In genomic region chr2:8457620-8458255, GRCh38 we compare ENCODE assay signal across 12 cellular contexts.
A peak's percentile ranks its signal among the peaks of the same experiment; 100 is the strongest.
DNase-seq lines count a peak whose midpoint lies in the region; ATAC-seq and TF ChIP-seq lines count a peak whose summit lies in the region.
"Had no signal": no experiment of that assay in that cellular context is flagged by ENCODE, and none has a peak within 500 bp of the region (broad histone marks: within the 10 kb centered on the region; RNA-seq: fewer than 3 reads in every experiment).

No MANE protein-coding gene starts in this region.

- H3K4me3 ChIP-seq in coronary artery (no peak overlapping the region), skin epidermis (peak overlapping the region in 6 of 7 experiments; percentile 4 to 34 (median 15)), PC-3 (ENCODE audit: low read length) (no peak overlapping the region)
- H3K4me3 ChIP-seq: HAP-1 had no signal

- CTCF ChIA-PET in GM10248 (lab: Yijun Ruan, JAX) (no interaction called here), PC-3 (lab: Charles Lee) (no interaction called here)

- no peak for ATAC-seq in PC-3
- ATAC-seq in GM19467 (IDR thresholded peaks at IDR 0.05; ENCODE audit: unreplicated experiment) = no peak

- H3K36me3 ChIP-seq in PC-3 (ENCODE audit: low read depth, low read length) = no peaks in the 10 kb centered on the region
- H3K36me3 ChIP-seq: HAP-1 had no signal

- no peaks in the 10 kb centered on the region for H3K4me1 ChIP-seq in PC-3 (ENCODE audit: insufficient read depth, low read length)
- H3K4me1 ChIP-seq: HAP-1 had no signal

- H3F3A ChIP-seq in PC-3 (ENCODE audit: low read length, unreplicated experiment) = no peaks in the 10 kb centered on the region

- H3K27me3 ChIP-seq in PC-3 (ENCODE audit: low read length) = no peaks in the 10 kb centered on the region

- DNase-seq in NCI-H187 (lab: John Stamatoyannopoulos, UW) = peak; percentile 13 to 32
- no peak for DNase-seq in NCI-H187 treated with DMSO at 0.1 percent for 48 hours (lab: John Stamatoyannopoulos, UW)
- peak; percentile 77 for DNase-seq in NCI-H510A treated with DMSO at 0.1 percent for 48 hours (lab: John Stamatoyannopoulos, UW)
- DNase-seq in coronary artery (ENCODE audit: low spot score) = peak; percentile 63
- no peak for DNase-seq in GM10248 (ENCODE audit: extremely low spot score)
- no peak for DNase-seq in PC-3
- DNase-seq: mesenchymal stem cell; Right ventricle myocardium superior; stimulated activated CD4-positive, alpha-beta T cell treated with anti-CD3 and anti-CD28 coated beads, Interleukin-2, amount 100 ng/mL, for 48 hours had no signal

- no peak overlapping the region for H2AFZ ChIP-seq in PC-3 (ENCODE audit: low read length)

- H3K27ac ChIP-seq in coronary artery = no peak overlapping the region
- H3K27ac ChIP-seq in skin epidermis = peak overlapping the region in 7 of 21 experiments; percentile 34 to 84 (median 66)
- no peak overlapping the region for H3K27ac ChIP-seq in PC-3 (ENCODE audit: low read length)

- H4K20me1 ChIP-seq in PC-3 (ENCODE audit: low read length) = no peaks in the 10 kb centered on the region

- TF ChIP-seq CTCF in coronary artery (IDR thresholded peaks at IDR 0.05) = no peak
- no peak for TF ChIP-seq CTCF in GM10248 (IDR thresholded peaks at IDR 0.05; ENCODE audit: control extremely low read depth, extremely low read depth, low read depth, missing control alignments)
- TF ChIP-seq CTCF in PC-3 (conservative IDR thresholded peaks at IDR 0.05; ENCODE audit: low read depth, low read length) = no peak

- BruUV-seq in PC-3 (replicated peaks; lab: Mats Ljungman, UMichigan) = no TSS peak

- intact Hi-C loops in PC-3 (cut with micrococcal nuclease) = no loop called here

- H3K9me2 ChIP-seq in PC-3 (replicated peaks; ENCODE audit: low read length) = no peaks in the 10 kb centered on the region

- no peaks in the 10 kb centered on the region for H3K9me3 ChIP-seq in PC-3 (ENCODE audit: low read length)
- H3K9me3 ChIP-seq: HAP-1 had no signal

- no peak overlapping the region for H3K4me2 ChIP-seq in PC-3 (ENCODE audit: low read length)

- POLR2A ChIA-PET in GM10248 (lab: Yijun Ruan, JAX) = no interaction called here
- POLR2A ChIA-PET in PC-3 (lab: Charles Lee; ENCODE audit: unreplicated experiment) = no interaction called here

- no peaks in the 10 kb centered on the region for H3K79me2 ChIP-seq in PC-3 (ENCODE audit: low read length)

- H3K9ac ChIP-seq in PC-3 (ENCODE audit: low read length) = no peak overlapping the region

Comparison
In these comparisons a context has a peak if more than half of its experiments do, and no peak if none do; other contexts are left out.
1. DNase-seq: peak in NCI-H187 (2 of 2), NCI-H510A treated with DMSO at 0.1 percent for 48 hours (single experiment) and coronary artery (single experiment); none in NCI-H187 treated with DMSO at 0.1 percent for 48 hours (single experiment), GM10248 (single experiment) and PC-3 (single experiment).
2. H3K4me3 ChIP-seq: peak in skin epidermis (6 of 7); none in coronary artery (single experiment) and PC-3 (single experiment).